Comparison of ENCODE assay signal across 26 cellular contexts in the genomic region with DNA sequence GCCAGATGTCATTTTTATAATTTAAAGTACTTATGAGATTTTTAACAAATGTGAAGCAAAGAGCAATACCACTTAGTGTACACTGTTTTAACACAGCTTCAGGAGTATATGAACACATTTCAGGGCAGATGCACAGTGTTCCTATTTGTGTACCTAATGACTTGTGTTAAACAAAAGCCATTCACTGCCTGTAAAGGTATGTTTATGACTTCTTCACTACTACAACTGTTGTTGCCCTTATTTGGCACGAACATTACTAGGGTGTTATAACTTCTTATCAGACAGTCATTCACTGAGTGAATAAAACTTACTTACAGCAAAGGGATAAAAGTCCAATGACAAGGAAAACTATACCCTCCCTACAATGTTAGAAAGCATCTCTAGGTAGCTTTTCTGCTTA.
"Had no signal": no experiment of that assay in that cellular context is flagged by ENCODE, and none has a peak within 500 bp of the region (broad histone marks: within the 10 kb centered on the region; RNA-seq: fewer than 3 reads in every experiment).

No MANE protein-coding gene starts in this region.

- H3K4me1 Mint-ChIP-seq: naive B cell; stimulated activated effector memory CD8-positive, alpha-beta T cell treated with anti-CD3 and anti-CD28 coated beads, Interleukin-12 subunit alpha, Interleukin-12 subunit beta, amount 100 ng/mL, for 72 hours had no signal

- H3K27ac ChIP-seq: dorsolateral prefrontal cortex, gastrocnemius medialis, heart left ventricle, lower lobe of right lung, neutrophil, parathyroid adenoma, right atrium auricular region, stomach, tibial artery had no signal

- H3K9me3 Mint-ChIP-seq: natural killer cell treated with Interleukin-12 subunit alpha and Interleukin-12 subunit beta and Interleukin-15 and Interleukin-18, amount 100 ng/mL, for 72 hours; stimulated activated effector memory CD8-positive, alpha-beta T cell treated with anti-CD3 and anti-CD28 coated beads, Interleukin-12 subunit alpha, Interleukin-12 subunit beta, amount 100 ng/mL, for 72 hours; type B pancreatic cell had no signal

- H3K4me3 Mint-ChIP-seq: naive B cell; natural killer cell treated with Interleukin-12 subunit alpha and Interleukin-12 subunit beta and Interleukin-15 and Interleukin-18, amount 100 ng/mL, for 72 hours; neural crest cell; stimulated activated effector memory CD8-positive, alpha-beta T cell treated with anti-CD3 and anti-CD28 coated beads, Interleukin-12 subunit alpha, Interleukin-12 subunit beta, amount 100 ng/mL, for 72 hours; type B pancreatic cell had no signal

- H3K36me3 ChIP-seq: gastrocnemius medialis, heart left ventricle, lower lobe of right lung, neutrophil, right atrium auricular region, stomach, tibial artery had no signal

- H3K36me3 Mint-ChIP-seq: naive B cell; natural killer cell treated with Interleukin-12 subunit alpha and Interleukin-12 subunit beta and Interleukin-15 and Interleukin-18, amount 100 ng/mL, for 72 hours; stimulated activated effector memory CD8-positive, alpha-beta T cell treated with anti-CD3 and anti-CD28 coated beads, Interleukin-12 subunit alpha, Interleukin-12 subunit beta, amount 100 ng/mL, for 72 hours; type B pancreatic cell had no signal

- H3K27me3 Mint-ChIP-seq: progenitor cell of endocrine pancreas, type B pancreatic cell had no signal

- H3K27ac Mint-ChIP-seq: naive B cell; natural killer cell treated with Interleukin-12 subunit alpha and Interleukin-12 subunit beta and Interleukin-15 and Interleukin-18, amount 100 ng/mL, for 72 hours; progenitor cell of endocrine pancreas; stimulated activated effector memory CD8-positive, alpha-beta T cell treated with anti-CD3 and anti-CD28 coated beads, Interleukin-12 subunit alpha, Interleukin-12 subunit beta, amount 100 ng/mL, for 72 hours; type B pancreatic cell had no signal

- H3K4me3 ChIP-seq: dorsolateral prefrontal cortex, gastrocnemius medialis, heart left ventricle, lower lobe of right lung, right atrium auricular region, stomach, tibial artery had no signal

- FAIRE-seq: islet of Langerhans had no signal

- H3K27me3 ChIP-seq: dorsolateral prefrontal cortex, gastrocnemius medialis, heart left ventricle, neutrophil, right atrium auricular region, stomach, tibial artery had no signal

- DNase-seq: cerebellar nuclear complex; dorsolateral prefrontal cortex; effector CD4-positive, alpha-beta T cell; foreskin fibroblast; gastrocnemius medialis; heart left ventricle; hippocampal formation; left cardiac atrium; left ventricle myocardium superior; lower lobe of right lung; naive B cell; stimulated activated CD4-positive, alpha-beta T cell treated with anti-CD3 and anti-CD28 coated beads, Interleukin-2, amount 100 ng/mL, for 24 hours; stimulated activated CD4-positive, alpha-beta T cell treated with anti-CD3 and anti-CD28 coated beads, Interleukin-4, amount 100 ng/mL, for 24 hours; stimulated activated naive CD4-positive, alpha-beta T cell treated with Interleukin-2 at 50 U/mL for 16 hours; stomach; tibial artery had no signal

- H3K4me1 ChIP-seq: parathyroid adenoma had no signal

- ATAC-seq: gastrocnemius medialis; heart left ventricle; left cardiac atrium; left ventricle myocardium superior; lower lobe of right lung; natural killer cell treated with Interleukin-12 subunit alpha and Interleukin-12 subunit beta and Interleukin-15 and Interleukin-18, amount 100 ng/mL, for 72 hours; sciatic nerve; stimulated activated effector memory CD8-positive, alpha-beta T cell treated with anti-CD3 and anti-CD28 coated beads, Interleukin-12 subunit alpha, Interleukin-12 subunit beta, amount 100 ng/mL, for 72 hours had no signal

- H3K9me3 ChIP-seq: gastrocnemius medialis, heart left ventricle, lower lobe of right lung, neutrophil, right atrium auricular region, stomach, tibial artery had no signal
